In genomic region chr6:65546894-65547293, GRCh38 we compare ENCODE assay signal across 20 cellular contexts.
"Had no signal": no experiment of that assay in that cellular context is flagged by ENCODE, and none has a peak within 500 bp of the region (broad histone marks: within the 10 kb centered on the region; RNA-seq: fewer than 3 reads in every experiment).

No MANE protein-coding gene starts in this region.

- H3K4me1 ChIP-seq: heart left ventricle, sigmoid colon, testis, tibial nerve, upper lobe of right lung, vagina had no signal

- H3K4me3 ChIP-seq: dorsolateral prefrontal cortex, heart left ventricle, sigmoid colon, skin epidermis, testis, tibial nerve, upper lobe of right lung, vagina had no signal

- H3K4me3 Mint-ChIP-seq: naive thymus-derived CD4-positive, alpha-beta T cell; nephron progenitor cell; stimulated activated naive B cell treated with anti-CD40 and anti-IgM and Interleukin-4, amounts not matched to agents 10 μg/mL and 1 μg/mL and 100 μg/mL, for 72 hours; stimulated activated naive CD8-positive, alpha-beta T cell treated with anti-CD3 and anti-CD28 coated beads, Interleukin-15, amount 100 ng/mL, for 72 hours had no signal

- H3K4me1 Mint-ChIP-seq: naive thymus-derived CD4-positive, alpha-beta T cell; nephron progenitor cell; stimulated activated naive B cell treated with anti-CD40 and anti-IgM and Interleukin-4, amounts not matched to agents 10 μg/mL and 1 μg/mL and 100 μg/mL, for 72 hours; stimulated activated naive CD8-positive, alpha-beta T cell treated with anti-CD3 and anti-CD28 coated beads, Interleukin-15, amount 100 ng/mL, for 72 hours had no signal

- H3K27ac Mint-ChIP-seq: naive thymus-derived CD4-positive, alpha-beta T cell; nephron progenitor cell; stimulated activated naive B cell treated with anti-CD40 and anti-IgM and Interleukin-4, amounts not matched to agents 10 μg/mL and 1 μg/mL and 100 μg/mL, for 72 hours; stimulated activated naive CD8-positive, alpha-beta T cell treated with anti-CD3 and anti-CD28 coated beads, Interleukin-15, amount 100 ng/mL, for 72 hours had no signal

- H3K27me3 Mint-ChIP-seq: naive thymus-derived CD4-positive, alpha-beta T cell; stimulated activated naive B cell treated with anti-CD40 and anti-IgM and Interleukin-4, amounts not matched to agents 10 μg/mL and 1 μg/mL and 100 μg/mL, for 72 hours; stimulated activated naive CD8-positive, alpha-beta T cell treated with anti-CD3 and anti-CD28 coated beads, Interleukin-15, amount 100 ng/mL, for 72 hours had no signal

- H3K36me3 ChIP-seq: heart left ventricle, neutrophil, sigmoid colon, tibial nerve, upper lobe of right lung, vagina had no signal

- H3K27me3 ChIP-seq: dorsolateral prefrontal cortex, heart left ventricle, neutrophil, sigmoid colon, testis, tibial nerve, upper lobe of right lung, vagina had no signal

- DNase-seq: dorsolateral prefrontal cortex; effector CD8-positive, alpha-beta T cell; heart left ventricle; hypothalamus; kidney glomerular epithelial cell; naive thymus-derived CD4-positive, alpha-beta T cell; nephron progenitor cell; posterior cingulate gyrus; sigmoid colon; stimulated activated CD4-positive, alpha-beta T cell treated with anti-CD3 and anti-CD28 coated beads, Interleukin-2, amount 100 ng/mL, for 24 hours; stimulated activated CD4-positive, alpha-beta T cell treated with anti-CD3 and anti-CD28 coated beads, Interleukin-4, amount 100 ng/mL, for 4 hours; stimulated activated naive B cell treated with anti-CD40 and anti-IgM and Interleukin-4, amounts not matched to agents 10 μg/mL and 1 μg/mL and 100 μg/mL, for 72 hours; stimulated activated naive CD8-positive, alpha-beta T cell treated with anti-CD3 and anti-CD28 coated beads, Interleukin-15, amount 100 ng/mL, for 72 hours; testis; upper lobe of right lung had no signal

- ATAC-seq: esophagus mucosa; heart left ventricle; naive thymus-derived CD4-positive, alpha-beta T cell; stimulated activated naive B cell treated with anti-CD40 and anti-IgM and Interleukin-4, amounts not matched to agents 10 μg/mL and 1 μg/mL and 100 μg/mL, for 72 hours; stimulated activated naive CD8-positive, alpha-beta T cell treated with anti-CD3 and anti-CD28 coated beads, Interleukin-15, amount 100 ng/mL, for 72 hours; upper lobe of right lung had no signal

- H3K27ac ChIP-seq: dorsolateral prefrontal cortex, heart left ventricle, neutrophil, sigmoid colon, skin epidermis, testis, tibial nerve, upper lobe of right lung, vagina had no signal

- H3K9me3 Mint-ChIP-seq: nephron progenitor cell; stimulated activated naive CD8-positive, alpha-beta T cell treated with anti-CD3 and anti-CD28 coated beads, Interleukin-15, amount 100 ng/mL, for 72 hours had no signal

- H3K36me3 Mint-ChIP-seq: naive thymus-derived CD4-positive, alpha-beta T cell; stimulated activated naive B cell treated with anti-CD40 and anti-IgM and Interleukin-4, amounts not matched to agents 10 μg/mL and 1 μg/mL and 100 μg/mL, for 72 hours had no signal
